Comparison of ENCODE assay signal across 12 cellular contexts in genomic region chrX:10112510-10112909, GRCh38. TPM values are rescaled to one million over a fixed set of nuclear protein-coding genes. Genes with fewer than 3 reads are reported as not detected.
DNase-seq lines count a peak whose midpoint lies in the region; ATAC-seq, FAIRE-seq and TF ChIP-seq lines count a peak whose summit lies in the region.
"Had no signal": no experiment of that assay in that cellular context is flagged by ENCODE, and none has a peak within 500 bp of the region (broad histone marks: within the 10 kb centered on the region; RNA-seq: fewer than 3 reads in every experiment).

No MANE protein-coding gene starts in this region.

- H3K9me3 Mint-ChIP-seq in memory B cell, result no peaks in the 10 kb centered on the region

- peak; percentile 76 for FAIRE-seq in GM18507 (lab: Jason Lieb, UNC)

- peak overlapping the region; percentile 74 for H3K4me3 Mint-ChIP-seq in memory B cell

- DNase-seq in GM18507 (ENCODE audit: extremely low spot score, insufficient read length, low read depth), result no peak
- DNase-seq in MV-4-11 (lab: John Stamatoyannopoulos, UW), result peak; percentile 0
- DNase-seq in memory B cell (ENCODE audit: low spot score in 2 of 2), result no peak
- no peak for DNase-seq in glomerular visceral epithelial cell (ENCODE audit: extremely low spot score)
- no peak for DNase-seq in BE2C
- DNase-seq: activated CD4-positive, CD25-positive, alpha-beta regulatory T cell treated with anti-CD3 and anti-CD28 coated beads, Interleukin-2, amount 50 U/mL, for 72 hours; erythroblast; NCI-H1436 treated with DMSO at 0.1 percent for 48 hours had no signal

- no peaks in the 10 kb centered on the region for H3K36me3 ChIP-seq in BE2C
- H3K36me3 ChIP-seq: thoracic aorta had no signal

- H3K4me1 ChIP-seq in BE2C, result no peaks in the 10 kb centered on the region

- no peaks in the 10 kb centered on the region for H3K27me3 Mint-ChIP-seq in memory B cell

- no peak overlapping the region for H3K4me3 ChIP-seq in BE2C (ENCODE audit: low read depth, low read length)
- H3K4me3 ChIP-seq: thoracic aorta had no signal

- no peaks in the 10 kb centered on the region for H3K27me3 ChIP-seq in BE2C

- H3K36me3 Mint-ChIP-seq in memory B cell, result peaks cover 10% of the 10 kb centered on the region

- H3K9me3 ChIP-seq in BE2C, result no peaks in the 10 kb centered on the region
- H3K9me3 ChIP-seq: thoracic aorta had no signal

- H3K27ac Mint-ChIP-seq in memory B cell, result peak overlapping the region; percentile 99

- no peak for TF ChIP-seq CTCF in BE2C (IDR thresholded peaks at IDR 0.05; ENCODE audit: low read depth, low read length)

- peak; percentile 34 for ATAC-seq in GM21529 (IDR thresholded peaks at IDR 0.05; ENCODE audit: unreplicated experiment)
- ATAC-seq in memory B cell (ENCODE audit: low read depth), result no peak
- no peak for ATAC-seq in GM19467 (IDR thresholded peaks at IDR 0.05; ENCODE audit: unreplicated experiment)
- ATAC-seq in HG03354 (IDR thresholded peaks at IDR 0.05; ENCODE audit: poor library complexity, severe bottlenecking, unreplicated experiment), result no peak

- H3K4me1 Mint-ChIP-seq in memory B cell, result peaks cover 39% of the 10 kb centered on the region

RNA-seq across cellular contexts. Expression of gene CLCN4, which starts 44.3 kb away (rescaled TPM):
- 9.4 TPM for polyA plus RNA-seq in BE2C (2012; ENCODE audit: insufficient read depth, insufficient read length, low read depth)
